Comparison of ENCODE assay signal across 10 cellular contexts in the genomic region with DNA sequence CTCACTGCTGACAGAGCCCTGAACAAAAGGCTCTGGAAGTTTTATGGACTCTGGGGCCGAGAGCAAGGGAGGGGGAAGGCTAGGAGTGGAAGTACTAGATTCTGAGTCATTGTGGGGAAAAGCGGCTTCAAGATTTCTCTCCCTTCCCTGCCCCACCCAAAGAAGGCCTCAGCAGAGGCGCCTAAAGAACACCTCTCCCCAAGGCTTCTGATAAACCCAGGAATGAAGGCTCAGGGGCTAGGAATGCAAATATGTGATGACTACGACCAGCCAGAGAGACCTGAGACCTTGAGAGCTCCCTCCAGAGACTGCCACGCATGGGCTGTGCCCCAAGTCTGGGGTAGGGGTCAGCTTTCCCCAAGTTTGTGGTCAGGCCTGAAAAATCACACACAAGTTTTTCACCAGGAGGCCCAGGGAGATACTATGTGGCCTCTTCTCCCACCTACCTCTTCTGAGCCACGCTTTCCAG.
DNase-seq lines count a peak whose midpoint lies in the region; ATAC-seq and TF ChIP-seq lines count a peak whose summit lies in the region.
"Had no signal": no experiment of that assay in that cellular context is flagged by ENCODE, and none has a peak within 500 bp of the region (broad histone marks: within the 10 kb centered on the region; RNA-seq: fewer than 3 reads in every experiment).

No MANE protein-coding gene starts in this region.

- H2AFZ ChIP-seq in PC-3 (ENCODE audit: low read length) = no peak overlapping the region

- peak overlapping the region; percentile 94 for H3K9ac ChIP-seq in PC-3 (ENCODE audit: low read length)

- POLR2A ChIA-PET in PC-3 (lab: Charles Lee; ENCODE audit: unreplicated experiment) = interaction anchor here (0.9 to 1.2 kb wide), 2 partner anchors 27 to 130 kb away, joined by 3 to 4 read pairs; partner anchors contain the start of gene HIF1A

- ATAC-seq in PC-3 = peak; percentile 23
- ATAC-seq in GM18868 (IDR thresholded peaks at IDR 0.05; ENCODE audit: unreplicated experiment) = no peak

- DNase-seq in ELR (ENCODE audit: low read depth) (peak; percentile 99), PC-3 (peak; percentile 99), epithelial cell of proximal tubule (ENCODE audit: low read depth) (no peak), retinal pigment epithelial cell (ENCODE audit: low read depth) (peak; percentile 91), endothelial cell (ENCODE audit: low spot score) (no peak), NCI-H2227 (lab: John Stamatoyannopoulos, UW; ENCODE audit: unreplicated experiment) (no peak), NCI-H1417 treated with DMSO at 0.1 percent for 48 hours (lab: John Stamatoyannopoulos, UW) (no peak)
- DNase-seq: NCI-H2171 treated with DMSO at 0.1 percent for 48 hours had no signal

- H3K4me3 Mint-ChIP-seq in endothelial cell (ENCODE audit: unreplicated experiment) = no peak overlapping the region
- H3K4me3 Mint-ChIP-seq: neural crest cell had no signal

- H3K4me3 ChIP-seq in PC-3 (ENCODE audit: low read length) (no peak overlapping the region), epithelial cell of proximal tubule (ENCODE audit: low read depth, low read length) (no peak overlapping the region), retinal pigment epithelial cell (ENCODE audit: low read length) (no peak overlapping the region)

- CTCF ChIA-PET in PC-3 (lab: Charles Lee) = interaction anchor here (0.6 to 1.1 kb wide), 5 partner anchors 11 to 87 kb away, joined by 3 to 8 read pairs (median 4); no protein-coding TSS in a partner anchor

- intact Hi-C loops in PC-3 (cut with micrococcal nuclease) = loop anchor here (1.0 to 10.0 kb wide), 2 partner anchors 22 to 440 kb away; no protein-coding TSS in a partner anchor

- H3K4me1 Mint-ChIP-seq in endothelial cell (ENCODE audit: unreplicated experiment) = peaks cover 61% of the 10 kb centered on the region

- H3K79me2 ChIP-seq in PC-3 (ENCODE audit: low read length) = peaks cover 17% of the 10 kb centered on the region

- H3K9me3 ChIP-seq in PC-3 (ENCODE audit: low read length) = no peaks in the 10 kb centered on the region

- no peak for TF ChIP-seq CTCF in PC-3 (conservative IDR thresholded peaks at IDR 0.05; ENCODE audit: low read depth, low read length)
- TF ChIP-seq CTCF in epithelial cell of proximal tubule (conservative IDR thresholded peaks at IDR 0.05; ENCODE audit: low read depth, low read length) = peak; percentile 5
- TF ChIP-seq CTCF in retinal pigment epithelial cell (conservative IDR thresholded peaks at IDR 0.05; ENCODE audit: low read depth, low read length) = no peak
- TF ChIP-seq CTCF in endothelial cell (IDR thresholded peaks at IDR 0.05; ENCODE audit: unreplicated experiment) = no peak

- H4K20me1 ChIP-seq in PC-3 (ENCODE audit: low read length) = no peaks in the 10 kb centered on the region

- H3K27me3 ChIP-seq in PC-3 (ENCODE audit: low read length) = no peaks in the 10 kb centered on the region

- H3K4me2 ChIP-seq in PC-3 (ENCODE audit: low read length) = peak overlapping the region; percentile 68

- no peak overlapping the region for H3K27ac Mint-ChIP-seq in endothelial cell (ENCODE audit: unreplicated experiment)

- H3K27me3 Mint-ChIP-seq in endothelial cell (ENCODE audit: unreplicated experiment) = peaks cover 12% of the 10 kb centered on the region

- BruUV-seq in PC-3 (replicated peaks; lab: Mats Ljungman, UMichigan) = no TSS peak

- H3K36me3 ChIP-seq in PC-3 (ENCODE audit: low read depth, low read length) = no peaks in the 10 kb centered on the region

- H3K36me3 Mint-ChIP-seq in endothelial cell (ENCODE audit: low read depth, unreplicated experiment) = peaks cover 5% of the 10 kb centered on the region

- H3K4me1 ChIP-seq in PC-3 (ENCODE audit: insufficient read depth, low read length) = peaks cover 97% of the 10 kb centered on the region

- peak overlapping the region; percentile 96 for H3K27ac ChIP-seq in PC-3 (ENCODE audit: low read length)

- peaks cover 30% of the 10 kb centered on the region for H3F3A ChIP-seq in PC-3 (ENCODE audit: low read length, unreplicated experiment)

- no peaks in the 10 kb centered on the region for H3K9me3 Mint-ChIP-seq in endothelial cell (ENCODE audit: unreplicated experiment)
- H3K9me3 Mint-ChIP-seq: neural crest cell had no signal

- no peaks in the 10 kb centered on the region for H3K9me2 ChIP-seq in PC-3 (replicated peaks; ENCODE audit: low read length)

Comparison
In these comparisons a context has a peak if more than half of its experiments do, and no peak if none do; other contexts are left out.
1. DNase-seq: peak in ELR (single experiment), PC-3 (single experiment) and retinal pigment epithelial cell (single experiment); none in epithelial cell of proximal tubule (single experiment), endothelial cell (single experiment), NCI-H2227 (single experiment) and NCI-H1417 treated with DMSO at 0.1 percent for 48 hours (single experiment).